8 cellular contexts compared by ENCODE assay signal in genomic region chr12:122203301-122203967, GRCh38. TPM values are rescaled to one million over a fixed set of nuclear protein-coding genes. Genes with fewer than 3 reads are reported as not detected.
DNase-seq lines count a peak whose midpoint lies in the region; ATAC-seq, FAIRE-seq and TF ChIP-seq lines count a peak whose summit lies in the region.

TSS of gene B3GNT4 (plus strand) at chr12:122203709. CDS start at chr12:122204619, 910 bp downstream.

- H3K9ac ChIP-seq in K562 (ENCODE audit: insufficient read depth in 1 of 2, low read depth in 2 of 2, low read length in 2 of 2) = peak within 1 kb of the TSS; percentile 27 to 89; a peak in 3 of 4 replicates

- peak within 1 kb of the TSS; percentile 81 for H2AFZ ChIP-seq in K562 (ENCODE audit: low read depth, low read length)

- H4K20me1 ChIP-seq in K562 (replicated peaks; ENCODE audit: control insufficient read depth, insufficient read depth, low read length) = no peaks in the 10 kb centered on the region; the same call in 1 of the 2 replicates

- ATAC-seq in K562 = peak; percentile 88

- intact Hi-C loops in K562 (cut with micrococcal nuclease) = no loop called here

- TF ChIP-seq CTCF in K562 (IDR thresholded peaks at IDR 0.05 in 2 of 3, conservative IDR thresholded peaks at IDR 0.05 in 1 of 3; ENCODE audit: insufficient read depth in 2 of 3, low read depth in 1 of 3, low read length in 3 of 3) = no peak

- no peaks in the 10 kb centered on the region for H3K27me3 ChIP-seq in K562 (ENCODE audit: control insufficient read depth in 2 of 2, insufficient read depth in 2 of 2, low read length in 2 of 2)

- POLR2A ChIA-PET in K562 (lab: Yijun Ruan, JAX) = interaction anchor here (0.5 to 11.2 kb wide), 7 partner anchors 9 to 549 kb away, joined by 3 to 149 read pairs (median 3); partner anchors contain the start of genes DENR and DIABLO

- in situ Hi-C loops in K562 (cut with MboI) = no loop called here

- H3K4me2 ChIP-seq in K562 (ENCODE audit: insufficient read depth, low read length) = peak within 1 kb of the TSS; percentile 74

- WGBS in K562 (ENCODE audit: insufficient coverage, low coverage, missing lambda C conversion rate) = under 1% methylated on average over 50 of the region's 78 CpGs

- peak within 1 kb of the TSS; percentile 51; the same call in 1 of the 3 replicates for H3K27ac ChIP-seq in K562 (ENCODE audit: extremely low read depth, low read depth, low read length)

- peaks cover 7 to 63% of the 10 kb centered on the region in 2 experiments; a peak in 4 of 5 replicates for H3K4me1 ChIP-seq in K562 (replicated peaks in 1 of 2; ENCODE audit: control insufficient read depth in 2 of 2, insufficient read depth in 2 of 2, low read length in 2 of 2)

- FAIRE-seq in K562 (lab: Jason Lieb, UNC) = peak; percentile 95

- peak; percentile 50; the same call in 1 of the 2 replicates for TF ChIP-seq POLR2A in K562 (conservative IDR thresholded peaks at IDR 0.05)

- H3K79me2 ChIP-seq in K562 (ENCODE audit: control insufficient read depth, insufficient read depth, low read length) = no peaks in the 10 kb centered on the region

- H3K36me3 ChIP-seq in K562 (ENCODE audit: control insufficient read depth, insufficient read depth, low read length) = peaks cover 18% of the 10 kb centered on the region

- TF ChIP-seq RAD21 in K562 (CRISPR knock-in tag; conservative IDR thresholded peaks at IDR 0.05 in 1 of 2, IDR thresholded peaks at IDR 0.05 in 1 of 2) = no peak

- no peaks in the 10 kb centered on the region for H3K9me3 ChIP-seq in K562 (replicated peaks; ENCODE audit: control insufficient read depth, insufficient read depth, low read depth, low read length)

- H3K9me1 ChIP-seq in K562 (ENCODE audit: control insufficient read depth, insufficient read depth, low read length) = no peaks in the 10 kb centered on the region

- CTCF ChIA-PET in K562 (lab: Yijun Ruan, JAX; ENCODE audit: low intra/inter-chr PET ratio) = interaction anchor here (0.6 kb wide), 1 partner anchor 13 kb away, joined by 3 read pairs; no protein-coding TSS in a partner anchor

- no TSS peak for BruUV-seq in K562 (replicated peaks; lab: Mats Ljungman, UMichigan)

- peak within 1 kb of the TSS; percentile 49 for H3K4me3 ChIP-seq in Jurkat, Clone E6-1 (ENCODE audit: low read length)
- H3K4me3 ChIP-seq in K562 = peak within 1 kb of the TSS; percentile 45

- TF ChIP-seq EP300 in K562 (IDR thresholded peaks at IDR 0.05; ENCODE audit: low read length) = no peak

- DNase-seq in DMS53 (lab: John Stamatoyannopoulos, UW) = peak; percentile 89
- DNase-seq in Jurkat, Clone E6-1 (ENCODE audit: low read depth, low spot score) = no peak
- DNase-seq in T-helper 9 cell = peak; percentile 66
- peak; percentile 83 to 91 (median 88) for DNase-seq in K562 (ENCODE audit: extremely low read depth in 1 of 4, low spot score in 3 of 4)
- DNase-seq in iPS-NIHi7 (ENCODE audit: extremely low spot score) = peak; percentile 80
- peak; percentile 31 to 63 for DNase-seq in stimulated activated CD4-positive, alpha-beta T cell treated with anti-CD3 and anti-CD28 coated beads, Interleukin-12 subunit alpha, Interleukin-12 subunit beta, amount 100 ng/mL, for 24 hours (ENCODE audit: low read depth in 2 of 2)
- DNase-seq in cortex of kidney (lab: John Stamatoyannopoulos, UW) = no peak
- no peak for DNase-seq in globus pallidus (ENCODE audit: low spot score)

TF ChIP-seq in K562, 482 proteins besides CTCF, POLR2A, EP300 and RAD21 (continues in another document):
- TF ChIP-seq ETS1 (conservative IDR thresholded peaks at IDR 0.05; ENCODE audit: control insufficient read depth, low read depth, low read length) (peak; percentile 56; the same call in 1 of the 2 replicates), RB1 (IDR thresholded peaks at IDR 0.05; ENCODE audit: low read depth) (peak; percentile 72; the same call in 1 of the 2 replicates), MBD2 (IDR thresholded peaks at IDR 0.05; ENCODE audit: borderline replicate concordance, low read depth) (no peak), SFPQ (IDR thresholded peaks at IDR 0.05; ENCODE audit: low read depth, low read length) (no peak), EZH2 (IDR thresholded peaks at IDR 0.05; ENCODE audit: borderline replicate concordance, low read depth, low read length) (no peak), E2F6 (IDR thresholded peaks at IDR 0.05; ENCODE audit: borderline replicate concordance in 1 of 2, extremely low read depth in 1 of 2, insufficient read depth in 1 of 2, insufficient read length in 1 of 2, low read depth in 1 of 2, low read length in 1 of 2, poor library complexity in 1 of 2, severe bottlenecking in 1 of 2) (peak; percentile 95 to 97), CREM (IDR thresholded peaks at IDR 0.05; ENCODE audit: low read depth) (0 out of 2 replicates have a peak, but pooled peaks have one; percentile 21), ARID3A (IDR thresholded peaks at IDR 0.05; ENCODE audit: borderline replicate concordance, low read depth, low read length) (no peak), FOXA3 (CRISPR knock-in tag; conservative IDR thresholded peaks at IDR 0.05 in 1 of 2, IDR thresholded peaks at IDR 0.05 in 1 of 2) (0 out of 4 replicates have a peak, but pooled peaks of 1 of the 2 experiments have one; percentile 47)

RNA-seq across cellular contexts. Expression of gene B3GNT4, which starts in this region (rescaled TPM):
- polyA plus RNA-seq in Jurkat, Clone E6-1 (2012; ENCODE audit: insufficient read depth, insufficient read length) = 3.4 TPM
- 9.0 and 16.1 TPM in 2 replicates for total RNA-seq in K562 (2011; cell fraction: chromatin; rRNA removed; ENCODE audit: low replicate concordance)
- total RNA-seq in K562 (2011; cell fraction: nucleolus; rRNA removed) = 11.4 and 12.8 TPM in 2 replicates
- total RNA-seq in K562 (2011; cell fraction: nucleoplasm; rRNA removed) = 8.7 and 12.1 TPM in 2 replicates
- total RNA-seq in K562 (2014; rRNA removed) = 1.1 TPM in 2 replicates
- 0.61 and 1.3 TPM in 2 replicates for total RNA-seq in K562 (2014; rRNA removed; fragmentation: Illumina TruSeq; extraction: Trizol)
- total RNA-seq in K562 (2015; rRNA removed; fragmentation: Illumina TruSeq; extraction: Trizol) = 0.54 and 1.1 TPM in 2 replicates
- 1.6 and 2.2 TPM in 2 replicates for total RNA-seq in K562 (2021)
- polyA plus RNA-seq in K562 (2011; rRNA removed) = 1.6 and 4.1 TPM in 2 replicates
- polyA plus RNA-seq in K562 (2011; cell fraction: cytosol; rRNA removed) = 2.5 and 3.2 TPM in 2 replicates
- 6.6 and 6.8 TPM in 2 replicates for polyA plus RNA-seq in K562 (2011; cell fraction: nucleus; rRNA removed)
- 1.4 and 1.7 TPM in 2 replicates for polyA plus RNA-seq in K562 (2012)
- polyA plus RNA-seq in K562 (2014; fragmentation: Illumina TruSeq; extraction: Trizol) = 1.9 and 3.2 TPM in 2 replicates
- polyA plus RNA-seq in K562 (2014; fragmentation: Nextera tagmentation; extraction: Ambion mirVana) = under 1 TPM; 0.17 to 0.34 TPM
- polyA plus RNA-seq in K562 (2014; rRNA removed) = 1.5 and 1.6 TPM in 2 replicates
- polyA minus RNA-seq in K562 (2011; rRNA and poly(A)+ RNA removed) = 3.7 TPM in 2 replicates
- 1.1 and 3.1 TPM in 2 replicates for polyA minus RNA-seq in K562 (2011; cell fraction: cytosol; rRNA and poly(A)+ RNA removed)
- polyA minus RNA-seq in K562 (2011; cell fraction: nucleus; rRNA and poly(A)+ RNA removed) = 4.8 and 6.3 TPM in 2 replicates

Comparison
In these comparisons a context has a peak if more than half of its experiments do, and no peak if none do; other contexts are left out.
1. DNase-seq: peak in DMS53 (single experiment), T-helper 9 cell (single experiment), K562 (4 of 4), iPS-NIHi7 (single experiment) and stimulated activated CD4-positive, alpha-beta T cell treated with anti-CD3 and anti-CD28 coated beads, Interleukin-12 subunit alpha, Interleukin-12 subunit beta, amount 100 ng/mL, for 24 hours (2 of 2); none in Jurkat, Clone E6-1 (single experiment), cortex of kidney (single experiment) and globus pallidus (single experiment).